Comparison of ENCODE assay signal across 24 cellular contexts in the genomic region with DNA sequence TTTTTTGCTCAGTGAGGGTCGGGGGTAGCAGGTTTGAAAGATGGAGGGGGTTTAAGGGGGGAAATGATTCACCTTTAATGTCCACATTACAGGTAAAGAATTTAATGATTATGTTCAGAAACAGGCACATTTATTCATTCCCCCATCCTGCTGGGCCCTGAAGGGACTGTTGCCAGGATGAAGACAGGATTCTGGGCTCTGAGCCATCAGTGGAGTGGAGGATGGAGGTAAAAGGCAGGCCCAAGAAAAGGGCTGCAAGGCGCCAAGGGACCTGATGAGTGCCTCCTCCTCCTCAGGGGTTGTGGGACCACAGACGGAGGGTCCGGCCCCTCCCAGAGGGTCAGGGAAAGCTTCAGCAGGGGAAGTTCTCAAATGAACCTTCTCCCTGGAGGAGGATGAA. TPM values are rescaled to one million over a fixed set of nuclear protein-coding genes. Genes with fewer than 3 reads are reported as not detected.
DNase-seq lines count a peak whose midpoint lies in the region; ATAC-seq and TF ChIP-seq lines count a peak whose summit lies in the region.
"Had no signal": no experiment of that assay in that cellular context is flagged by ENCODE, and none has a peak within 500 bp of the region (broad histone marks: within the 10 kb centered on the region; RNA-seq: fewer than 3 reads in every experiment).

No MANE protein-coding gene starts in this region.

- no peak overlapping the region for H2BK120ac ChIP-seq in mesendoderm (ENCODE audit: low read depth, low read length)

- no peak overlapping the region for H3K9ac ChIP-seq in mesendoderm (ENCODE audit: low read length)
- H3K9ac ChIP-seq: GM23248, KMS-11 had no signal

- no peak overlapping the region for H3K18ac ChIP-seq in mesendoderm (ENCODE audit: low read length)

- no CpG with 5 or more reads among the region's 4 CpGs for WGBS in mesendoderm (ENCODE audit: extremely low coverage, insufficient coverage, low lambda C conversion rate)

- H3K23ac ChIP-seq in mesendoderm (ENCODE audit: low read length) = no peak overlapping the region

- H2AK5ac ChIP-seq in mesendoderm (ENCODE audit: low read length) = no peak overlapping the region

- H2BK5ac ChIP-seq in mesendoderm (ENCODE audit: low read length) = no peak overlapping the region

- H3K4me1 ChIP-seq in mesendoderm (ENCODE audit: control insufficient read depth, low read depth, low read length) = no peaks in the 10 kb centered on the region
- H3K4me1 ChIP-seq: A549 had no signal

- no peak for TF ChIP-seq CTCF in Calu3 (IDR thresholded peaks at IDR 0.05; ENCODE audit: unreplicated experiment)

- no peaks in the 10 kb centered on the region for H3K79me1 ChIP-seq in mesendoderm (ENCODE audit: low read length)

- no peak overlapping the region for H3K27ac ChIP-seq in mesendoderm (ENCODE audit: low read depth, low read length)
- H3K27ac ChIP-seq: A549, brain microvascular endothelial cell, GM23248, KMS-11 had no signal

- DNase-seq in NCI-H2171 treated with DMSO at 0.1 percent for 48 hours (lab: John Stamatoyannopoulos, UW) (peak; percentile 8), NCI-H2171 (lab: John Stamatoyannopoulos, UW) (no peak), Calu3 (no peak), NCI-H2081 treated with DMSO at 0.1 percent for 48 hours (lab: John Stamatoyannopoulos, UW) (peak; percentile 48), cerebellum (ENCODE audit: low spot score) (peak; percentile 68), SHP77 treated with DMSO at 0.1 percent for 48 hours (lab: John Stamatoyannopoulos, UW) (no peak), mesendoderm (no peak)
- DNase-seq: activated CD4-positive, alpha-beta T cell treated with anti-CD3 and anti-CD28 coated beads, Interleukin-2, amount 50 U/mL, for 4 hours; activated effector memory CD4-positive, alpha-beta T cell treated with anti-CD3 and anti-CD28 coated beads, Interleukin-2, amount 50 U/mL, for 16 hours; brain microvascular endothelial cell; cortex of kidney; GM23248; left colon; naive thymus-derived CD4-positive, alpha-beta T cell; occipital lobe; stimulated activated CD4-positive, alpha-beta T cell treated with anti-CD3 and anti-CD28 coated beads, Interleukin-4, amount 100 ng/mL, for 4 hours; stomach; trophoblast cell had no signal

- peaks cover 22% of the 10 kb centered on the region for H3K4me1 Mint-ChIP-seq in Calu3 (ENCODE audit: low read depth, unreplicated experiment)

- peak overlapping the region; percentile 57 for H3K27ac Mint-ChIP-seq in Calu3 (ENCODE audit: unreplicated experiment)
- H3K27ac Mint-ChIP-seq: B cell; T-helper 2 cell treated with Interferon-gamma antibody and Interleukin-4, amounts not matched to agents 5 μg/mL and 100 μg/mL, for 36 hours had no signal

- CTCF ChIA-PET in Calu3 (lab: Charles Lee) = interaction anchor here (0.8 kb wide), 1 partner anchor 72 kb away, joined by 5 read pairs; no protein-coding TSS in a partner anchor

- no peak overlapping the region for H3K4ac ChIP-seq in mesendoderm (ENCODE audit: low read depth, low read length)

- H3K27me3 ChIP-seq in mesendoderm (ENCODE audit: insufficient read depth, low read length, poor library complexity) = no peaks in the 10 kb centered on the region
- H3K27me3 ChIP-seq: brain microvascular endothelial cell, stomach had no signal

- peaks cover 4% of the 10 kb centered on the region for H3K36me3 Mint-ChIP-seq in Calu3 (ENCODE audit: insufficient read depth, unreplicated experiment)
- H3K36me3 Mint-ChIP-seq: naive thymus-derived CD4-positive, alpha-beta T cell had no signal

- no peak overlapping the region for H3K4me3 ChIP-seq in mesendoderm (ENCODE audit: low read length)
- H3K4me3 ChIP-seq: A549, GM23248, stomach had no signal

- BruUV-seq in Calu3 (replicated peaks; lab: Mats Ljungman, UMichigan) = no TSS peak

- no peak overlapping the region for H3K4me3 Mint-ChIP-seq in Calu3 (ENCODE audit: low read depth, unreplicated experiment)
- H3K4me3 Mint-ChIP-seq: B cell; T-helper 2 cell treated with Interferon-gamma antibody and Interleukin-4, amounts not matched to agents 5 μg/mL and 100 μg/mL, for 36 hours had no signal

- no peak for ATAC-seq in HG02973 (IDR thresholded peaks at IDR 0.05; ENCODE audit: unreplicated experiment)
- ATAC-seq: A549; naive thymus-derived CD4-positive, alpha-beta T cell; SK-N-SH treated with all-trans-retinoic acid at 6 μM for 48 hours had no signal

- intact Hi-C loops in Calu3 (cut with micrococcal nuclease; ENCODE audit: unreplicated experiment) = loop anchor here (5.0 kb wide), 1 partner anchor 42 kb away; a partner anchor contains a TSS

- H4K5ac ChIP-seq in mesendoderm (ENCODE audit: low read length) = no peak overlapping the region

- H3K9me3 Mint-ChIP-seq in Calu3 (ENCODE audit: low read depth, unreplicated experiment) = no peaks in the 10 kb centered on the region
- H3K9me3 Mint-ChIP-seq: T-helper 2 cell treated with Interferon-gamma antibody and Interleukin-4, amounts not matched to agents 5 μg/mL and 100 μg/mL, for 36 hours had no signal

- no peaks in the 10 kb centered on the region for H3K27me3 Mint-ChIP-seq in Calu3 (ENCODE audit: unreplicated experiment)
- H3K27me3 Mint-ChIP-seq: B cell; naive thymus-derived CD4-positive, alpha-beta T cell had no signal

- H3K56ac ChIP-seq in mesendoderm (ENCODE audit: low read length) = no peak overlapping the region

- H3K4me2 ChIP-seq in mesendoderm (ENCODE audit: low read length) = no peak overlapping the region
- H3K4me2 ChIP-seq: A549, KMS-11 had no signal

- no peaks in the 10 kb centered on the region for H3K79me2 ChIP-seq in mesendoderm (ENCODE audit: control insufficient read depth, insufficient read depth, low read length)

- H4K8ac ChIP-seq in mesendoderm (ENCODE audit: low read depth, low read length) = no peak overlapping the region

- H3K36me3 ChIP-seq in mesendoderm (ENCODE audit: control insufficient read depth, insufficient read depth, low read length) = no peaks in the 10 kb centered on the region
- H3K36me3 ChIP-seq: brain microvascular endothelial cell, stomach had no signal

- no peak overlapping the region for H2BK15ac ChIP-seq in mesendoderm (replicated peaks; ENCODE audit: low read depth)

RNA-seq across cellular contexts. Expression of a gene that starts 40.4 kb away (rescaled TPM):
- total RNA-seq in Calu3 (2022) (43.8 and 73.9 TPM in 2 replicates), cerebellum (21.6 TPM)
- polyA plus RNA-seq in mesendoderm (2013, experiment 1 of 2) = 61.4 TPM
- polyA plus RNA-seq in mesendoderm (2013, experiment 2 of 2) = 61.8 TPM
- total RNA-seq: B cell, GM23248 had no signal
- polyA plus RNA-seq: GM23248; naive thymus-derived CD4-positive, alpha-beta T cell had no signal

Comparison
In these comparisons a context has a peak if more than half of its experiments do, and no peak if none do; other contexts are left out.
1. DNase-seq: peak in NCI-H2171 treated with DMSO at 0.1 percent for 48 hours (single experiment), NCI-H2081 treated with DMSO at 0.1 percent for 48 hours (single experiment) and cerebellum (single experiment); none in NCI-H2171 (single experiment), Calu3 (single experiment), SHP77 treated with DMSO at 0.1 percent for 48 hours (single experiment) and mesendoderm (single experiment).